ENCODE assay signal across 15 cellular contexts in genomic region chr16:16021646-16021987, GRCh38.
DNase-seq lines count a peak whose midpoint lies in the region; ATAC-seq and TF ChIP-seq lines count a peak whose summit lies in the region.
"Had no signal": no experiment of that assay in that cellular context is flagged by ENCODE, and none has a peak within 500 bp of the region (broad histone marks: within the 10 kb centered on the region; RNA-seq: fewer than 3 reads in every experiment).

No MANE protein-coding gene starts in this region.

- H3K36me3 ChIP-seq in ACC112 (ENCODE audit: insufficient read depth, low read length) (peaks cover 15% of the 10 kb centered on the region; the same call in 1 of the 2 replicates), Panc1 (ENCODE audit: control insufficient read depth, insufficient read depth, low read length) (no peaks in the 10 kb centered on the region), esophagus muscularis mucosa (peaks cover 15 to 47% (median 41%) of the 10 kb centered on the region in 4 donors), prostate gland (no peaks in the 10 kb centered on the region)

- DNase-seq in Panc1 (ENCODE audit: low read depth, low spot score) (no peak), esophagus muscularis mucosa (ENCODE audit: extremely low spot score) (no peak), prostate gland (ENCODE audit: low spot score) (no peak), NCI-H1048 (lab: John Stamatoyannopoulos, UW) (no peak)
- DNase-seq: activated T-cell treated with anti-CD3 and anti-CD28 coated beads, Interleukin-2, amount 50 U/mL, for 48 hours; AML-193; central memory CD4-positive, alpha-beta T cell; NCI-H2171; stimulated activated CD8-positive, alpha-beta memory T cell treated with anti-CD3 and anti-CD28 coated beads, Interleukin-4, amount 100 ng/mL, for 48 hours had no signal

- intact Hi-C loops in Panc1 (cut with micrococcal nuclease; ENCODE audit: unreplicated experiment) (loop anchor here (5.0 kb wide), 1 partner anchor 244 kb away; no protein-coding TSS in a partner anchor), esophagus muscularis mucosa (cut with DNase I) (no loop called here), prostate gland (cut with DNase I) (loop anchor here (5.0 kb wide), 2 partner anchors 44 to 69 kb away; no protein-coding TSS in a partner anchor)

- TF ChIP-seq CTCF in Panc1 (IDR thresholded peaks at IDR 0.05) (no peak), esophagus muscularis mucosa (IDR thresholded peaks at IDR 0.05) (no peak), prostate gland (IDR thresholded peaks at IDR 0.05) (no peak)

- H3K27ac ChIP-seq in ACC112 (ENCODE audit: low read depth, low read length) (peak overlapping the region; percentile 87), Panc1 (ENCODE audit: low read length) (peak overlapping the region; percentile 95), esophagus muscularis mucosa (replicated peaks in 1 of 4) (peak overlapping the region; percentile 82 to 87 (median 85)), prostate gland (peak overlapping the region; percentile 39 to 48)
- H3K27ac ChIP-seq: KMS-11 had no signal

- peaks cover 24% of the 10 kb centered on the region for H3K79me2 ChIP-seq in ACC112 (ENCODE audit: control insufficient read depth, insufficient read depth, low read length, unreplicated experiment)

- H3K4me3 ChIP-seq in ACC112 (ENCODE audit: low read depth, low read length) (no peak overlapping the region), Panc1 (ENCODE audit: low read depth in 2 of 2, low read length in 2 of 2) (peak overlapping the region in 1 of 2 experiments; percentile 18; a peak in 1 of 4 replicates), esophagus muscularis mucosa (peak overlapping the region in 1 of 4 donors; percentile 14), prostate gland (no peak overlapping the region)

- no peaks in the 10 kb centered on the region for H3K27me3 ChIP-seq in ACC112 (ENCODE audit: insufficient read depth, low read length)
- H3K27me3 ChIP-seq in Panc1 (ENCODE audit: control insufficient read depth, insufficient read depth, low read length): no peaks in the 10 kb centered on the region
- no peaks in the 10 kb centered on the region for H3K27me3 ChIP-seq in esophagus muscularis mucosa
- H3K27me3 ChIP-seq in prostate gland (replicated peaks; ENCODE audit: insufficient read depth): no peaks in the 10 kb centered on the region

- no peak for TF ChIP-seq EP300 in esophagus muscularis mucosa (IDR thresholded peaks at IDR 0.05)

- CTCF ChIA-PET in Panc1 (lab: Charles Lee): no interaction called here

- TF ChIP-seq POLR2A in esophagus muscularis mucosa (IDR thresholded peaks at IDR 0.05; ENCODE audit: low read depth) (no peak), prostate gland (IDR thresholded peaks at IDR 0.05) (no peak)

- BruUV-seq in Panc1 (replicated peaks; lab: Mats Ljungman, UMichigan): no TSS peak

- POLR2A ChIA-PET in Panc1 (lab: Charles Lee): interaction anchor here (0.5 to 0.6 kb wide), 2 partner anchors 69 to 127 kb away, joined by 3 to 9 read pairs; no protein-coding TSS in a partner anchor

- in situ Hi-C loops in Panc1 (cut with HindIII; ENCODE audit: low pct_unique_long_range_greater_than_20kb, low sequenced_read_pairs): no loop called here

- no peak overlapping the region for H2AFZ ChIP-seq in ACC112 (ENCODE audit: low read length, unreplicated experiment)

- H3K9me3 ChIP-seq in Panc1 (ENCODE audit: control insufficient read depth, insufficient read depth, low read depth, low read length): no peaks in the 10 kb centered on the region
- H3K9me3 ChIP-seq in esophagus muscularis mucosa: no peaks in the 10 kb centered on the region
- no peaks in the 10 kb centered on the region for H3K9me3 ChIP-seq in prostate gland

- WGBS in esophagus muscularis mucosa: 34% methylated on average over 9 of the region's 9 CpGs
- 49% methylated on average over 9 of the region's 9 CpGs for WGBS in prostate gland

- peaks cover 83% of the 10 kb centered on the region for H3K4me1 ChIP-seq in ACC112 (ENCODE audit: control insufficient read depth, insufficient read depth, low read length, unreplicated experiment)
- peaks cover 82% of the 10 kb centered on the region for H3K4me1 ChIP-seq in Panc1 (ENCODE audit: control insufficient read depth, insufficient read depth, low read length)
- peaks cover 28 to 91% (median 81%) of the 10 kb centered on the region in 4 donors for H3K4me1 ChIP-seq in esophagus muscularis mucosa
- H3K4me1 ChIP-seq in prostate gland (replicated peaks): peaks cover 6% of the 10 kb centered on the region

- ATAC-seq in Panc1 (peak; percentile 26), GM18909 (IDR thresholded peaks at IDR 0.05; ENCODE audit: poor library complexity, unreplicated experiment) (no peak), HG03280 (IDR thresholded peaks at IDR 0.05; ENCODE audit: unreplicated experiment) (no peak), GM18873 (IDR thresholded peaks at IDR 0.05; ENCODE audit: low FRiP score, unreplicated experiment) (no peak)
- ATAC-seq: activated CD4-positive, CD25-positive, alpha-beta regulatory T cell treated with anti-CD3 and anti-CD28 coated beads, Interleukin-2, amount 50 U/mL, for 24 hours had no signal

Comparison
In these comparisons a context has a peak if more than half of its experiments do, and no peak if none do; other contexts are left out.
1. H3K27ac ChIP-seq: peak in every context shown above with its lines; median percentile 95 in Panc1; 87 in ACC112; 85 in esophagus muscularis mucosa; 44 in prostate gland.